ENCODE assay signal across 2 cellular contexts in the genomic region with DNA sequence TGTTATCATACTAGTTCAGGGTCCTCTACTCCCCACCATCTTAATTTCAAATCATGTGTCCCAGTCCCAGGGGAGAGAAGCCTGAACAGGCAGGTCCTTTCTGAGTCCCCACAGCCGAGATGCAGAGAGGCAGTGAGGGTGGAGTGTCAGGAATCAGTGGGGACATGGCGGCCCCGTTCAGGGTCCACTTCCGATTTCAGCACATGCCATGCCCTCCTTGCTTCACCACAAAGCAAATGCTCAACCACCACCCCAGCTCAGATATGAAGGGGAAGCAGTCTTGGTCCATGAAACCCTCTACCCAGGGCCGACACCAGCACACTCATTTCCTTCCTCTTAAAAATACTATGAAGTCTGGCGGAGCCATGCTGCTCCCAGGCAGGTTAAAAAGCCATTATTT.
TF ChIP-seq lines count a peak whose summit lies in the region.

No MANE protein-coding gene starts in this region.

TF ChIP-seq in HepG2, 621 proteins besides CTCF, POLR2A, EP300 and RAD21 (continues in another document):
- no peak for TF ChIP-seq SATB2 (CRISPR knock-in tag; IDR thresholded peaks at IDR 0.05)
- TF ChIP-seq, protein P1, sequence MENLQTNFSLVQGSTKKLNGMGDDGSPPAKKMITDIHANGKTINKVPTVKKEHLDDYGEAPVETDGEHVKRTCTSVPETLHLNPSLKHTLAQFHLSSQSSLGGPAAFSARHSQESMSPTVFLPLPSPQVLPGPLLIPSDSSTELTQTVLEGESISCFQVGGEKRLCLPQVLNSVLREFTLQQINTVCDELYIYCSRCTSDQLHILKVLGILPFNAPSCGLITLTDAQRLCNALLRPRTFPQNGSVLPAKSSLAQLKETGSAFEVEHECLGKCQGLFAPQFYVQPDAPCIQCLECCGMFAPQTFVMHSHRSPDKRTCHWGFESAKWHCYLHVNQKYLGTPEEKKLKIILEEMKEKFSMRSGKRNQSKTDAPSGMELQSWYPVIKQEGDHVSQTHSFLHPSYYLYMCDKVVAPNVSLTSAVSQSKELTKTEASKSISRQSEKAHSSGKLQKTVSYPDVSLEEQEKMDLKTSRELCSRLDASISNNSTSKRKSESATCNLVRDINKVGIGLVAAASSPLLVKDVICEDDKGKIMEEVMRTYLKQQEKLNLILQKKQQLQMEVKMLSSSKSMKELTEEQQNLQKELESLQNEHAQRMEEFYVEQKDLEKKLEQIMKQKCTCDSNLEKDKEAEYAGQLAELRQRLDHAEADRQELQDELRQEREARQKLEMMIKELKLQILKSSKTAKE (CRISPR knock-in tag; IDR thresholded peaks at IDR 0.05; ENCODE audit: borderline replicate concordance), result no peak
- TF ChIP-seq, protein P2, sequence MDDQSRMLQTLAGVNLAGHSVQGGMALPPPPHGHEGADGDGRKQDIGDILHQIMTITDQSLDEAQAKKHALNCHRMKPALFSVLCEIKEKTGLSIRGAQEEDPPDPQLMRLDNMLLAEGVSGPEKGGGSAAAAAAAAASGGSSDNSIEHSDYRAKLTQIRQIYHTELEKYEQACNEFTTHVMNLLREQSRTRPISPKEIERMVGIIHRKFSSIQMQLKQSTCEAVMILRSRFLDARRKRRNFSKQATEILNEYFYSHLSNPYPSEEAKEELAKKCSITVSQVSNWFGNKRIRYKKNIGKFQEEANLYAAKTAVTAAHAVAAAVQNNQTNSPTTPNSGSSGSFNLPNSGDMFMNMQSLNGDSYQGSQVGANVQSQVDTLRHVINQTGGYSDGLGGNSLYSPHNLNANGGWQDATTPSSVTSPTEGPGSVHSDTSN (CRISPR knock-in tag; IDR thresholded peaks at IDR 0.05; ENCODE audit: borderline replicate concordance), result no peak
- no peak for TF ChIP-seq REPIN1 (CRISPR knock-in tag; IDR thresholded peaks at IDR 0.05; ENCODE audit: borderline replicate concordance, low read depth)
- 0 out of 2 replicates have a peak, but pooled peaks have one; percentile 26 for TF ChIP-seq ETV5 (CRISPR knock-in tag; IDR thresholded peaks at IDR 0.05; ENCODE audit: borderline replicate concordance)
- peak; percentile 17; the same call in 1 of the 2 replicates for TF ChIP-seq HOXA3 (CRISPR knock-in tag; IDR thresholded peaks at IDR 0.05)
- TF ChIP-seq CEBPB (IDR thresholded peaks at IDR 0.05; ENCODE audit: borderline replicate concordance, low read depth, low read length), result 0 out of 2 replicates have a peak, but pooled peaks have one; percentile 0
- TF ChIP-seq, protein P3, sequence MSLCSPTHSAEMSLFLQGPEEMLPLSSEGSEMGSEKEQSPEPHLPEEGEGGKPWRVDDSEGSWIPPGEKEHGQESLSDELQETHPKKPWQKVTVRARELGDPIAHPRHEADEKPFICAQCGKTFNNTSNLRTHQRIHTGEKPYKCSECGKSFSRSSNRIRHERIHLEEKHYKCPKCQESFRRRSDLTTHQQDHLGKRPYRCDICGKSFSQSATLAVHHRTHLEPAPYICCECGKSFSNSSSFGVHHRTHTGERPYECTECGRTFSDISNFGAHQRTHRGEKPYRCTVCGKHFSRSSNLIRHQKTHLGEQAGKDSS (CRISPR knock-in tag; IDR thresholded peaks at IDR 0.05; ENCODE audit: borderline replicate concordance, low read depth), result no peak
- no peak for TF ChIP-seq ZNF777 (CRISPR knock-in tag; IDR thresholded peaks at IDR 0.05)
- TF ChIP-seq, protein P4, sequence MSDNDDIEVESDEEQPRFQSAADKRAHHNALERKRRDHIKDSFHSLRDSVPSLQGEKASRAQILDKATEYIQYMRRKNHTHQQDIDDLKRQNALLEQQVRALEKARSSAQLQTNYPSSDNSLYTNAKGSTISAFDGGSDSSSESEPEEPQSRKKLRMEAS (IDR thresholded peaks at IDR 0.05), result 0 out of 2 replicates have a peak, but pooled peaks have one; percentile 29
- no peak for TF ChIP-seq ZSCAN9 (CRISPR knock-in tag; IDR thresholded peaks at IDR 0.05; ENCODE audit: borderline replicate concordance)
- TF ChIP-seq ZSCAN25 (CRISPR knock-in tag; IDR thresholded peaks at IDR 0.05), result no peak
- TF ChIP-seq TCF7 (IDR thresholded peaks at IDR 0.05; ENCODE audit: low read depth), result no peak
- TF ChIP-seq, protein P5, sequence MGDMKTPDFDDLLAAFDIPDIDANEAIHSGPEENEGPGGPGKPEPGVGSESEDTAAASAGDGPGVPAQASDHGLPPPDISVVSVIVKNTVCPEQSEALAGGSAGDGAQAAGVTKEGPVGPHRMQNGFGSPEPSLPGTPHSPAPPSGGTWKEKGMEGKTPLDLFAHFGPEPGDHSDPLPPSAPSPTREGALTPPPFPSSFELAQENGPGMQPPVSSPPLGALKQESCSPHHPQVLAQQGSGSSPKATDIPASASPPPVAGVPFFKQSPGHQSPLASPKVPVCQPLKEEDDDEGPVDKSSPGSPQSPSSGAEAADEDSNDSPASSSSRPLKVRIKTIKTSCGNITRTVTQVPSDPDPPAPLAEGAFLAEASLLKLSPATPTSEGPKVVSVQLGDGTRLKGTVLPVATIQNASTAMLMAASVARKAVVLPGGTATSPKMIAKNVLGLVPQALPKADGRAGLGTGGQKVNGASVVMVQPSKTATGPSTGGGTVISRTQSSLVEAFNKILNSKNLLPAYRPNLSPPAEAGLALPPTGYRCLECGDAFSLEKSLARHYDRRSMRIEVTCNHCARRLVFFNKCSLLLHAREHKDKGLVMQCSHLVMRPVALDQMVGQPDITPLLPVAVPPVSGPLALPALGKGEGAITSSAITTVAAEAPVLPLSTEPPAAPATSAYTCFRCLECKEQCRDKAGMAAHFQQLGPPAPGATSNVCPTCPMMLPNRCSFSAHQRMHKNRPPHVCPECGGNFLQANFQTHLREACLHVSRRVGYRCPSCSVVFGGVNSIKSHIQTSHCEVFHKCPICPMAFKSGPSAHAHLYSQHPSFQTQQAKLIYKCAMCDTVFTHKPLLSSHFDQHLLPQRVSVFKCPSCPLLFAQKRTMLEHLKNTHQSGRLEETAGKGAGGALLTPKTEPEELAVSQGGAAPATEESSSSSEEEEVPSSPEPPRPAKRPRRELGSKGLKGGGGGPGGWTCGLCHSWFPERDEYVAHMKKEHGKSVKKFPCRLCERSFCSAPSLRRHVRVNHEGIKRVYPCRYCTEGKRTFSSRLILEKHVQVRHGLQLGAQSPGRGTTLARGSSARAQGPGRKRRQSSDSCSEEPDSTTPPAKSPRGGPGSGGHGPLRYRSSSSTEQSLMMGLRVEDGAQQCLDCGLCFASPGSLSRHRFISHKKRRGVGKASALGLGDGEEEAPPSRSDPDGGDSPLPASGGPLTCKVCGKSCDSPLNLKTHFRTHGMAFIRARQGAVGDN (CRISPR knock-in tag; IDR thresholded peaks at IDR 0.05), result peak; percentile 24; the same call in 1 of the 2 replicates
- TF ChIP-seq, protein P6, sequence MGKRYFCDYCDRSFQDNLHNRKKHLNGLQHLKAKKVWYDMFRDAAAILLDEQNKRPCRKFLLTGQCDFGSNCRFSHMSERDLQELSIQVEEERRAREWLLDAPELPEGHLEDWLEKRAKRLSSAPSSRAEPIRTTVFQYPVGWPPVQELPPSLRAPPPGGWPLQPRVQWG (CRISPR knock-in tag; IDR thresholded peaks at IDR 0.05; ENCODE audit: borderline replicate concordance, low read depth), result no peak
- TF ChIP-seq PHF21A (CRISPR knock-in tag; IDR thresholded peaks at IDR 0.05), result no peak
- no peak for TF ChIP-seq KAT8 (CRISPR knock-in tag; IDR thresholded peaks at IDR 0.05)

TF ChIP-seq in HEK293T, 16 proteins besides CTCF, POLR2A, EP300 and RAD21:
- no peak for TF ChIP-seq ELF4 (IDR thresholded peaks at IDR 0.05)
- TF ChIP-seq NFRKB (IDR thresholded peaks at IDR 0.05), result no peak
- no peak for TF ChIP-seq L3MBTL2 (conservative IDR thresholded peaks at IDR 0.05)
- TF ChIP-seq TARDBP (IDR thresholded peaks at IDR 0.05), result no peak
- no peak for TF ChIP-seq SP1 (IDR thresholded peaks at IDR 0.05)
- TF ChIP-seq, protein P7, sequence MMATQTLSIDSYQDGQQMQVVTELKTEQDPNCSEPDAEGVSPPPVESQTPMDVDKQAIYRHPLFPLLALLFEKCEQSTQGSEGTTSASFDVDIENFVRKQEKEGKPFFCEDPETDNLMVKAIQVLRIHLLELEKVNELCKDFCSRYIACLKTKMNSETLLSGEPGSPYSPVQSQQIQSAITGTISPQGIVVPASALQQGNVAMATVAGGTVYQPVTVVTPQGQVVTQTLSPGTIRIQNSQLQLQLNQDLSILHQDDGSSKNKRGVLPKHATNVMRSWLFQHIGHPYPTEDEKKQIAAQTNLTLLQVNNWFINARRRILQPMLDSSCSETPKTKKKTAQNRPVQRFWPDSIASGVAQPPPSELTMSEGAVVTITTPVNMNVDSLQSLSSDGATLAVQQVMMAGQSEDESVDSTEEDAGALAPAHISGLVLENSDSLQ (IDR thresholded peaks at IDR 0.05), result no peak
- no peak for TF ChIP-seq FOXA1 (IDR thresholded peaks at IDR 0.05)
